10 cellular contexts compared by ENCODE assay signal in genomic region chr20:44641305-44641704, GRCh38. TPM values are rescaled to one million over a fixed set of nuclear protein-coding genes. Genes with fewer than 3 reads are reported as not detected.
DNase-seq lines count a peak whose midpoint lies in the region; ATAC-seq and TF ChIP-seq lines count a peak whose summit lies in the region.
"Had no signal": no experiment of that assay in that cellular context is flagged by ENCODE, and none has a peak within 500 bp of the region (broad histone marks: within the 10 kb centered on the region; RNA-seq: fewer than 3 reads in every experiment).

No MANE protein-coding gene starts in this region.

- H3K4me3 ChIP-seq in NB4 (ENCODE audit: low read depth, low read length) (no peak overlapping the region), uterus (no peak overlapping the region), smooth muscle cell (no peak overlapping the region)

- H3K27ac ChIP-seq in uterus (no peak overlapping the region), smooth muscle cell (ENCODE audit: low read depth) (no peak overlapping the region)

- peaks cover 55% of the 10 kb centered on the region for H3K4me1 Mint-ChIP-seq in T-helper 2 cell treated with Interferon-gamma antibody and Interleukin-4, amounts not matched to agents 5 μg/mL and 100 μg/mL, for 36 hours (ENCODE audit: low read depth)
- peaks cover 54% of the 10 kb centered on the region for H3K4me1 Mint-ChIP-seq in activated naive CD8-positive, alpha-beta T cell treated with anti-CD3 and anti-CD28 coated beads, Interleukin-2, amount 50 U/mL, for 24 hours
- peaks cover 41% of the 10 kb centered on the region for H3K4me1 Mint-ChIP-seq in neural crest cell

- H3K27me3 ChIP-seq in uterus (no peaks in the 10 kb centered on the region), smooth muscle cell (ENCODE audit: low read depth) (no peaks in the 10 kb centered on the region)

- no peaks in the 10 kb centered on the region for H3K27me3 Mint-ChIP-seq in T-helper 2 cell treated with Interferon-gamma antibody and Interleukin-4, amounts not matched to agents 5 μg/mL and 100 μg/mL, for 36 hours (ENCODE audit: low read depth)
- H3K27me3 Mint-ChIP-seq in activated naive CD8-positive, alpha-beta T cell treated with anti-CD3 and anti-CD28 coated beads, Interleukin-2, amount 50 U/mL, for 24 hours, result no peaks in the 10 kb centered on the region
- H3K27me3 Mint-ChIP-seq in neural crest cell (ENCODE audit: low read depth), result no peaks in the 10 kb centered on the region

- H2AFZ ChIP-seq in smooth muscle cell (ENCODE audit: low read depth), result no peak overlapping the region

- no peak overlapping the region for H3K9ac ChIP-seq in smooth muscle cell (ENCODE audit: low read depth)

- H3K36me3 ChIP-seq in uterus, result no peaks in the 10 kb centered on the region
- no peaks in the 10 kb centered on the region for H3K36me3 ChIP-seq in smooth muscle cell (ENCODE audit: low read depth)

- H3K4me2 ChIP-seq in smooth muscle cell, result no peak overlapping the region

- H4K20me1 ChIP-seq in smooth muscle cell (ENCODE audit: low read depth), result no peaks in the 10 kb centered on the region

- TF ChIP-seq POLR2A in NB4 (IDR thresholded peaks at IDR 0.05; ENCODE audit: extremely low read depth, insufficient read length) (no peak), uterus (IDR thresholded peaks at IDR 0.05) (no peak)

- H3K79me2 ChIP-seq in smooth muscle cell (ENCODE audit: low read depth), result no peaks in the 10 kb centered on the region

- intact Hi-C loops in uterus (cut with DNase I; ENCODE audit: low total_unique reads), result no loop called here

- H3K9me3 ChIP-seq in uterus (no peaks in the 10 kb centered on the region), smooth muscle cell (replicated peaks; ENCODE audit: low read depth) (no peaks in the 10 kb centered on the region)

- peak overlapping the region; percentile 62 for H3K4me3 Mint-ChIP-seq in T-helper 2 cell treated with Interferon-gamma antibody and Interleukin-4, amounts not matched to agents 5 μg/mL and 100 μg/mL, for 36 hours
- no peak overlapping the region for H3K4me3 Mint-ChIP-seq in activated naive CD8-positive, alpha-beta T cell treated with anti-CD3 and anti-CD28 coated beads, Interleukin-2, amount 50 U/mL, for 24 hours
- peak overlapping the region; percentile 13 for H3K4me3 Mint-ChIP-seq in neural crest cell

- no peak for TF ChIP-seq CTCF in NB4 (IDR thresholded peaks at IDR 0.05; ENCODE audit: low read depth, low read length)
- no peak for TF ChIP-seq CTCF in neural crest cell (conservative IDR thresholded peaks at IDR 0.05)
- no peak for TF ChIP-seq CTCF in uterus (IDR thresholded peaks at IDR 0.05)
- TF ChIP-seq CTCF in smooth muscle cell (IDR thresholded peaks at IDR 0.05; ENCODE audit: borderline replicate concordance, insufficient read depth, poor library complexity, severe bottlenecking), result no peak

- H3K9me3 Mint-ChIP-seq in T-helper 2 cell treated with Interferon-gamma antibody and Interleukin-4, amounts not matched to agents 5 μg/mL and 100 μg/mL, for 36 hours, result no peaks in the 10 kb centered on the region
- H3K9me3 Mint-ChIP-seq in activated naive CD8-positive, alpha-beta T cell treated with anti-CD3 and anti-CD28 coated beads, Interleukin-2, amount 50 U/mL, for 24 hours, result no peaks in the 10 kb centered on the region
- H3K9me3 Mint-ChIP-seq in neural crest cell, result no peaks in the 10 kb centered on the region

- peaks cover 9% of the 10 kb centered on the region for H3F3A ChIP-seq in smooth muscle cell (ENCODE audit: low read depth)

- peaks cover 0 to 4% of the 10 kb centered on the region in 2 donors for H3K4me1 ChIP-seq in uterus
- H3K4me1 ChIP-seq in smooth muscle cell (ENCODE audit: low read depth), result peaks cover 29% of the 10 kb centered on the region

- peak overlapping the region; percentile 93 for H3K27ac Mint-ChIP-seq in T-helper 2 cell treated with Interferon-gamma antibody and Interleukin-4, amounts not matched to agents 5 μg/mL and 100 μg/mL, for 36 hours
- H3K27ac Mint-ChIP-seq in activated naive CD8-positive, alpha-beta T cell treated with anti-CD3 and anti-CD28 coated beads, Interleukin-2, amount 50 U/mL, for 24 hours, result peak overlapping the region; percentile 75
- H3K27ac Mint-ChIP-seq in neural crest cell (ENCODE audit: unreplicated experiment), result peak overlapping the region; percentile 87

- peaks cover 50% of the 10 kb centered on the region for H3K36me3 Mint-ChIP-seq in T-helper 2 cell treated with Interferon-gamma antibody and Interleukin-4, amounts not matched to agents 5 μg/mL and 100 μg/mL, for 36 hours (ENCODE audit: low read depth)
- H3K36me3 Mint-ChIP-seq in activated naive CD8-positive, alpha-beta T cell treated with anti-CD3 and anti-CD28 coated beads, Interleukin-2, amount 50 U/mL, for 24 hours (ENCODE audit: low read depth), result peaks cover 10% of the 10 kb centered on the region
- peaks cover 2% of the 10 kb centered on the region for H3K36me3 Mint-ChIP-seq in neural crest cell (ENCODE audit: low read depth)

- no peak for DNase-seq in T-helper 2 cell treated with Interferon-gamma antibody and Interleukin-4, amounts not matched to agents 5 μg/mL and 100 μg/mL, for 36 hours (ENCODE audit: low spot score)
- DNase-seq in T-helper 2 cell (no peak), NB4 (ENCODE audit: low read depth) (peak; percentile 86), neural crest cell (ENCODE audit: low read depth, low spot score) (no peak), uterus (no peak), smooth muscle cell (lab: John Stamatoyannopoulos, UW; ENCODE audit: unreplicated experiment) (no peak)
- no peak for DNase-seq in activated naive CD8-positive, alpha-beta T cell treated with anti-CD3 and anti-CD28 coated beads, Interleukin-2, amount 50 U/mL, for 24 hours
- no peak for DNase-seq in activated effector memory CD4-positive, alpha-beta T cell treated with Interleukin-2 at 50 U/mL for 16 hours
- DNase-seq: NCI-H1105, retina had no signal

- no peak for ATAC-seq in activated naive CD8-positive, alpha-beta T cell treated with anti-CD3 and anti-CD28 coated beads, Interleukin-2, amount 50 U/mL, for 24 hours

- WGBS in smooth muscle cell (ENCODE audit: low lambda C conversion rate), result 95% methylated on average over 6 of the region's 6 CpGs

RNA-seq across cellular contexts. Expression of gene ADA, which starts 10.2 kb away (rescaled TPM):
- total RNA-seq in neural crest cell (8.2 and 9.0 TPM in 2 replicates), uterus (10 to 100 TPM in 1 of 4 donors, 1 to 10 TPM in 2, under 1 TPM in 1; 0.59 to 11.0 (median 4.8) TPM), smooth muscle cell (25.1 and 28.4 TPM in 2 replicates)
- polyA plus RNA-seq in smooth muscle cell, result 32.5 and 35.2 TPM in 2 replicates

RNA-seq across cellular contexts. Expression of gene PKIG, which starts 58.9 kb away (rescaled TPM):
- total RNA-seq in neural crest cell (32.3 and 34.7 TPM in 2 replicates), uterus (100 to 1,000 TPM in 3 of 4 donors, 10 to 100 TPM in 1; 67.1 to 250 (median 145) TPM), smooth muscle cell (81.4 and 86.1 TPM in 2 replicates)
- polyA plus RNA-seq in smooth muscle cell, result 67.5 and 68.9 TPM in 2 replicates
